Comparison of ENCODE assay signal across 22 cellular contexts in the genomic region with DNA sequence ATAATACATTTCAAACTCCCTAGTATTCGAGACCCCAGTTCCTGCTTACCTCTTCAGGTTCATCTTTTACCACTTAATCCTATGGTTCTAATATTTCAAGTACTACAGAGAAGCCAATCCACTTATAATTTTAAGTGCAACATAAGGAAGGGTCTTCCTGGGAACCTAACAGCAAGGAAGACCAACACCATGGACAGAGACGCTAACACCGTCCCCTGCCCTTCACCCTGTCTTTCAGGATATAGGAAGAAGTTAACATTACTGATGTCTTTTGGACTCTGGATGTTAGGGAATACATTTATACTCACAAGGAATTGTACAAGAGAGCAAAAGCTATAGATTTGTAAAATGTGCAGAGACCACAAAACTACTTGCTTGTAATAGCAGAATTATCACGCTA.
"Had no signal": no experiment of that assay in that cellular context is flagged by ENCODE, and none has a peak within 500 bp of the region (broad histone marks: within the 10 kb centered on the region; RNA-seq: fewer than 3 reads in every experiment).

No MANE protein-coding gene starts in this region.

- H3K4me1 Mint-ChIP-seq: endodermal cell had no signal

- H3K27ac Mint-ChIP-seq: dendritic cell treated with granulocyte-macrophage colony-stimulating factor and Interleukin-4, amounts not matched to agents 40 ng/mL and 50 ng/mL, for 4 days; effector memory CD8-positive, alpha-beta T cell; endodermal cell had no signal

- H3K4me3 Mint-ChIP-seq: dendritic cell treated with granulocyte-macrophage colony-stimulating factor and Interleukin-4, amounts not matched to agents 40 ng/mL and 50 ng/mL, for 4 days; effector memory CD8-positive, alpha-beta T cell; endodermal cell had no signal

- H3K9me3 Mint-ChIP-seq: endodermal cell had no signal

- ATAC-seq: effector memory CD8-positive, alpha-beta T cell; esophagus mucosa; foreskin keratinocyte; gastrocnemius medialis; gastroesophageal sphincter; heart left ventricle; heart right ventricle had no signal

- H3K27me3 Mint-ChIP-seq: dendritic cell treated with granulocyte-macrophage colony-stimulating factor and Interleukin-4, amounts not matched to agents 40 ng/mL and 50 ng/mL, for 4 days; effector memory CD8-positive, alpha-beta T cell had no signal

- DNase-seq: colonic mucosa; cortex of kidney; dermis blood vessel endothelial cell; dorsolateral prefrontal cortex; effector CD4-positive, alpha-beta T cell; effector CD8-positive, alpha-beta T cell; effector memory CD4-positive, alpha-beta T cell; effector memory CD8-positive, alpha-beta T cell; endodermal cell; erythroblast; esophagus squamous epithelium; foreskin fibroblast; foreskin keratinocyte; foreskin melanocyte; gastrocnemius medialis; glutamatergic neuron; head of caudate nucleus; heart left ventricle; heart right ventricle had no signal
